In the genomic region with DNA sequence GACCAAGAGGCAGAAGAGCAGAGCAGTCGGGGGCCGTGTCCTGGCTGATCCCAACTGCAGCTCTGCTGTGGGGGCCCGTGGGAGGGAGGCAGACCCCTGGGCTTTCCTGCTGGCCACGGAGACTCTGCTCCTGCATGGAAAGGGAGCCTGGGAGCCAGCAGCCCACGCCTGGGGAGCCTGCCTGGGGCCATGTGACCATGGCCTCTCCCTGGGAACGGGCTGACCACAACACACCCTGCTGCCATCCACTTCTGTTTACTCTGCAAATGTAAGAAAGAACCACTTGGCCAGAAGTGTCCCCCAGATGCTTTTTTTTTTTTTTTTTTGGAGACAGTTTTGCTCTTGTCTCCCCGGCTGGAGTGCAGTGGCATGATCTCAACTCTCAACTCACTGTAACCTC, we compare ENCODE assay signal across 18 cellular contexts. TPM values are rescaled to one million over a fixed set of nuclear protein-coding genes. Genes with fewer than 3 reads are reported as not detected.
"Had no signal": no experiment of that assay in that cellular context is flagged by ENCODE, and none has a peak within 500 bp of the region (broad histone marks: within the 10 kb centered on the region; RNA-seq: fewer than 3 reads in every experiment).

No MANE protein-coding gene starts in this region.

- H3K4me3 ChIP-seq: breast epithelium, esophagus squamous epithelium, pancreas, suprapubic skin had no signal

- DNase-seq: activated CD4-positive, alpha-beta T cell treated with anti-CD3 and anti-CD28 coated beads, Interleukin-2, amount 50 U/mL, for 4 hours; activated CD4-positive, CD25-positive, alpha-beta regulatory T cell treated with anti-CD3 and anti-CD28 coated beads, Interleukin-2, amount 50 U/mL, for 72 hours; activated CD8-positive, alpha-beta memory T cell treated with anti-CD3 and anti-CD28 coated beads, Interleukin-2, amount 10 ng/mL, durations not matched to agents 7 days and 5 days; activated effector memory CD4-positive, alpha-beta T cell treated with Interleukin-2 at 50 U/mL for 16 hours; activated T-cell treated with anti-CD3 and anti-CD28 coated beads, Interleukin-2, amount 50 U/mL, for 24 hours; amygdala; esophagus squamous epithelium; foreskin fibroblast; natural killer cell; pancreas; stimulated activated CD4-positive, alpha-beta T cell treated with anti-CD3 and anti-CD28 coated beads, Interleukin-2, amount 100 ng/mL, for 48 hours; stimulated activated CD8-positive, alpha-beta memory T cell treated with anti-CD3 and anti-CD28 coated beads, Interleukin-4, amount 100 ng/mL, for 48 hours; stimulated activated naive CD8-positive, alpha-beta T cell treated with anti-CD3 and anti-CD28 coated beads, Interleukin-15, Interleukin-2, amounts not matched to agents 100 U/mL and 50 U/mL, for 24 hours had no signal

- H3K27me3 ChIP-seq: breast epithelium, esophagus squamous epithelium, pancreas, suprapubic skin had no signal

- H3K9me3 Mint-ChIP-seq: activated naive CD4-positive, alpha-beta T cell treated with anti-CD3 and anti-CD28 coated beads, Interleukin-2, amount 50 U/mL, for 24 hours; activated T-cell treated with anti-CD3 and anti-CD28 coated beads, Interleukin-2, amount 50 U/mL, for 24 hours; natural killer cell; type B pancreatic cell had no signal

- H3K27ac Mint-ChIP-seq: activated naive CD4-positive, alpha-beta T cell treated with anti-CD3 and anti-CD28 coated beads, Interleukin-2, amount 50 U/mL, for 24 hours; natural killer cell; type B pancreatic cell had no signal

- H3K4me3 Mint-ChIP-seq: activated CD8-positive, alpha-beta memory T cell treated with anti-CD3 and anti-CD28 coated beads, Interleukin-2, amount 10 ng/mL, durations not matched to agents 7 days and 5 days; activated naive CD4-positive, alpha-beta T cell treated with anti-CD3 and anti-CD28 coated beads, Interleukin-2, amount 50 U/mL, for 24 hours; activated T-cell treated with anti-CD3 and anti-CD28 coated beads, Interleukin-2, amount 50 U/mL, for 24 hours; natural killer cell; type B pancreatic cell had no signal

- H3K36me3 ChIP-seq: breast epithelium, pancreas had no signal

- H3K9me3 ChIP-seq: breast epithelium, esophagus squamous epithelium, pancreas, suprapubic skin had no signal

- ATAC-seq: activated CD8-positive, alpha-beta memory T cell treated with anti-CD3 and anti-CD28 coated beads, Interleukin-2, amount 10 ng/mL, durations not matched to agents 7 days and 5 days; natural killer cell; pancreas; stimulated activated naive CD8-positive, alpha-beta T cell treated with anti-CD3 and anti-CD28 coated beads, Interleukin-15, Interleukin-2, amounts not matched to agents 100 U/mL and 50 U/mL, for 24 hours had no signal

- H3K27ac ChIP-seq: breast epithelium, esophagus squamous epithelium, pancreas, suprapubic skin had no signal

- H3K36me3 Mint-ChIP-seq: natural killer cell had no signal

- H3K27me3 Mint-ChIP-seq: activated CD8-positive, alpha-beta memory T cell treated with anti-CD3 and anti-CD28 coated beads, Interleukin-2, amount 10 ng/mL, durations not matched to agents 7 days and 5 days; activated naive CD4-positive, alpha-beta T cell treated with anti-CD3 and anti-CD28 coated beads, Interleukin-2, amount 50 U/mL, for 24 hours; activated T-cell treated with anti-CD3 and anti-CD28 coated beads, Interleukin-2, amount 50 U/mL, for 24 hours; type B pancreatic cell had no signal

RNA-seq across cellular contexts. Expression of a gene that starts 13.2 kb away (rescaled TPM):
- total RNA-seq: activated CD8-positive, alpha-beta memory T cell treated with anti-CD3 and anti-CD28 coated beads, Interleukin-2, amount 10 ng/mL, durations not matched to agents 7 days and 5 days; breast epithelium; natural killer cell; suprapubic skin; T-helper 2 cell treated with Interferon-gamma antibody and Interleukin-4, amounts not matched to agents 100 ng/mL and 5 ng/mL, for 36 hours had no signal
